Comparison of ENCODE assay signal across 14 cellular contexts in genomic region chr9:93089481-93089991, GRCh38. TPM values are rescaled to one million over a fixed set of nuclear protein-coding genes. Genes with fewer than 3 reads are reported as not detected.
DNase-seq lines count a peak whose midpoint lies in the region; ATAC-seq and TF ChIP-seq lines count a peak whose summit lies in the region.
"Had no signal": no experiment of that assay in that cellular context is flagged by ENCODE, and none has a peak within 500 bp of the region (broad histone marks: within the 10 kb centered on the region; RNA-seq: fewer than 3 reads in every experiment).

No MANE protein-coding gene starts in this region.

- POLR2A ChIA-PET in naive thymus-derived CD4-positive, alpha-beta T cell (lab: Charles Lee) = interaction anchor here (0.6 to 1.5 kb wide), 7 partner anchors 15 to 61 kb away, joined by 3 to 5 read pairs (median 4); no protein-coding TSS in a partner anchor

- H3K36me3 Mint-ChIP-seq in activated T-helper 2 cell treated with anti-CD3 and anti-CD28 coated beads, Interferon-gamma antibody, Interleukin-2, Interleukin-4, amounts not matched to agents 10 μg/mL and 5 μg/mL and 100 μg/mL, durations not matched to agents 14 hours and 24 hours and 36 hours (ENCODE audit: low read depth) = peaks cover 66% of the 10 kb centered on the region
- peaks cover 3 to 63% (median 21%) of the 10 kb centered on the region in 5 donors for H3K36me3 Mint-ChIP-seq in naive thymus-derived CD4-positive, alpha-beta T cell

- peak overlapping the region; percentile 29 for H3K27ac ChIP-seq in naive thymus-derived CD4-positive, alpha-beta T cell (ENCODE audit: low read depth, low read length)
- H3K27ac ChIP-seq in aorta (ENCODE audit: low read depth in 1 of 2, low read length in 2 of 2) = no peak overlapping the region
- H3K27ac ChIP-seq: epithelial cell of prostate had no signal

- no peak for ATAC-seq in Right ventricle myocardium inferior
- ATAC-seq in left ventricle myocardium superior = no peak
- no peak for ATAC-seq in naive thymus-derived CD4-positive, alpha-beta T cell
- no peak for ATAC-seq in aorta (ENCODE audit: low FRiP score)
- no peak for ATAC-seq in GM18870 (IDR thresholded peaks at IDR 0.05; ENCODE audit: unreplicated experiment)
- ATAC-seq: HCT116 had no signal

- H3K27me3 Mint-ChIP-seq in activated T-helper 2 cell treated with anti-CD3 and anti-CD28 coated beads, Interferon-gamma antibody, Interleukin-2, Interleukin-4, amounts not matched to agents 10 μg/mL and 5 μg/mL and 100 μg/mL, durations not matched to agents 14 hours and 24 hours and 36 hours (ENCODE audit: low read depth) = no peaks in the 10 kb centered on the region
- H3K27me3 Mint-ChIP-seq in naive thymus-derived CD4-positive, alpha-beta T cell = no peaks in the 10 kb centered on the region

- H3K36me3 ChIP-seq in naive thymus-derived CD4-positive, alpha-beta T cell (ENCODE audit: control insufficient read depth in 2 of 3, insufficient read depth in 3 of 3, low read length in 3 of 3) = peaks cover 0 to 39% (median 17%) of the 10 kb centered on the region in 3 experiments
- H3K36me3 ChIP-seq in aorta (ENCODE audit: control insufficient read depth in 1 of 2, insufficient read depth in 2 of 2, low read length in 1 of 2) = no peaks in the 10 kb centered on the region

- WGBS in aorta, 2 donors = 90 to 93% methylated on average over 12 of the region's 12 CpGs

- no peaks in the 10 kb centered on the region for H3K27me3 ChIP-seq in naive thymus-derived CD4-positive, alpha-beta T cell (ENCODE audit: control insufficient read depth in 2 of 2, insufficient read depth in 2 of 2, low read length in 2 of 2)
- no peaks in the 10 kb centered on the region for H3K27me3 ChIP-seq in aorta (ENCODE audit: control insufficient read depth in 1 of 2, insufficient read depth in 2 of 2, low read length in 1 of 2)

- CTCF ChIA-PET in naive thymus-derived CD4-positive, alpha-beta T cell (lab: Charles Lee) = interaction anchor here (1.6 kb wide), 1 partner anchor 86 kb away, joined by 3 read pairs; no protein-coding TSS in a partner anchor

- H3K4me3 Mint-ChIP-seq in activated T-helper 2 cell treated with anti-CD3 and anti-CD28 coated beads, Interferon-gamma antibody, Interleukin-2, Interleukin-4, amounts not matched to agents 10 μg/mL and 5 μg/mL and 100 μg/mL, durations not matched to agents 14 hours and 24 hours and 36 hours (ENCODE audit: low read depth) = no peak overlapping the region
- no peak overlapping the region for H3K4me3 Mint-ChIP-seq in naive thymus-derived CD4-positive, alpha-beta T cell
- H3K4me3 Mint-ChIP-seq: mesothelial cell of epicardium had no signal

- no peak overlapping the region for H3K4me3 ChIP-seq in naive thymus-derived CD4-positive, alpha-beta T cell (ENCODE audit: low read length)
- H3K4me3 ChIP-seq in aorta (ENCODE audit: low read length in 2 of 2) = no peak overlapping the region

- intact Hi-C loops in Right ventricle myocardium inferior (cut with DNase I) = no loop called here
- intact Hi-C loops in left ventricle myocardium superior (cut with micrococcal nuclease) = no loop called here
- intact Hi-C loops in activated T-helper 2 cell treated with anti-CD3 and anti-CD28 coated beads, Interferon-gamma antibody, Interleukin-2, Interleukin-4, amounts not matched to agents 10 μg/mL and 5 μg/mL and 100 μg/mL, durations not matched to agents 14 hours and 24 hours and 36 hours (cut with micrococcal nuclease) = no loop called here
- intact Hi-C loops in naive thymus-derived CD4-positive, alpha-beta T cell (cut with micrococcal nuclease) = no loop called here
- intact Hi-C loops in aorta (cut with DNase I) = no loop called here

- peak; percentile 25 for DNase-seq in Right ventricle myocardium inferior (ENCODE audit: missing footprints)
- DNase-seq in left ventricle myocardium superior = no peak
- no peak for DNase-seq in activated T-helper 2 cell treated with anti-CD3 and anti-CD28 coated beads, Interferon-gamma antibody, Interleukin-2, Interleukin-4, amounts not matched to agents 10 μg/mL and 5 μg/mL and 100 μg/mL, durations not matched to agents 14 hours and 24 hours and 36 hours (ENCODE audit: low spot score)
- peak in 1 of 9 donors; percentile 17 for DNase-seq in naive thymus-derived CD4-positive, alpha-beta T cell
- DNase-seq in aorta = peak; percentile 24 to 40
- DNase-seq in erythroblast (lab: John Stamatoyannopoulos, UW) = no peak
- DNase-seq: AML-193, DND-41, IMR-90 had no signal

- H3K4me1 ChIP-seq in naive thymus-derived CD4-positive, alpha-beta T cell (ENCODE audit: control insufficient read depth in 2 of 2, insufficient read depth in 2 of 2, low read length in 2 of 2) = peaks cover 15 to 18% of the 10 kb centered on the region in 2 donors
- no peaks in the 10 kb centered on the region for H3K4me1 ChIP-seq in aorta (ENCODE audit: control insufficient read depth in 1 of 2, insufficient read depth in 2 of 2, low read length in 2 of 2)

- no peaks in the 10 kb centered on the region for H3K9me3 ChIP-seq in naive thymus-derived CD4-positive, alpha-beta T cell (ENCODE audit: control insufficient read depth in 2 of 3, low read length in 3 of 3)
- H3K9me3 ChIP-seq in aorta (ENCODE audit: control insufficient read depth, low read length) = peaks cover 2% of the 10 kb centered on the region

- TF ChIP-seq POLR2A in erythroblast (IDR thresholded peaks at IDR 0.05; ENCODE audit: low read length) = no peak

- H3K27ac Mint-ChIP-seq in activated T-helper 2 cell treated with anti-CD3 and anti-CD28 coated beads, Interferon-gamma antibody, Interleukin-2, Interleukin-4, amounts not matched to agents 10 μg/mL and 5 μg/mL and 100 μg/mL, durations not matched to agents 14 hours and 24 hours and 36 hours = peak overlapping the region; percentile 34
- peak overlapping the region; percentile 52 to 94 (median 83) for H3K27ac Mint-ChIP-seq in naive thymus-derived CD4-positive, alpha-beta T cell
- H3K27ac Mint-ChIP-seq: mesothelial cell of epicardium had no signal

- H3K4me1 Mint-ChIP-seq in activated T-helper 2 cell treated with anti-CD3 and anti-CD28 coated beads, Interferon-gamma antibody, Interleukin-2, Interleukin-4, amounts not matched to agents 10 μg/mL and 5 μg/mL and 100 μg/mL, durations not matched to agents 14 hours and 24 hours and 36 hours (ENCODE audit: low read depth) = peaks cover 41% of the 10 kb centered on the region
- H3K4me1 Mint-ChIP-seq in naive thymus-derived CD4-positive, alpha-beta T cell = peaks cover 26 to 57% (median 51%) of the 10 kb centered on the region in 7 donors

- H3K9me3 Mint-ChIP-seq in activated T-helper 2 cell treated with anti-CD3 and anti-CD28 coated beads, Interferon-gamma antibody, Interleukin-2, Interleukin-4, amounts not matched to agents 10 μg/mL and 5 μg/mL and 100 μg/mL, durations not matched to agents 14 hours and 24 hours and 36 hours = peaks cover 29% of the 10 kb centered on the region
- peaks cover 0 to 21% (median 0%) of the 10 kb centered on the region in 11 donors for H3K9me3 Mint-ChIP-seq in naive thymus-derived CD4-positive, alpha-beta T cell

RNA-seq across cellular contexts. Expression of gene CARD19, which starts 6.5 kb away (rescaled TPM):
- total RNA-seq in Right ventricle myocardium inferior = 27.1 TPM
- 22.4 TPM for total RNA-seq in left ventricle myocardium superior
- total RNA-seq in activated T-helper 2 cell treated with anti-CD3 and anti-CD28 coated beads, Interferon-gamma antibody, Interleukin-2, Interleukin-4, amounts not matched to agents 10 μg/mL and 5 μg/mL and 100 μg/mL, durations not matched to agents 14 hours and 24 hours and 36 hours = 52.6 and 57.2 TPM in 2 replicates
- total RNA-seq in naive thymus-derived CD4-positive, alpha-beta T cell = 10 to 100 TPM; 43.0 to 90.0 (median 54.1) TPM
- polyA plus RNA-seq in naive thymus-derived CD4-positive, alpha-beta T cell = 10 to 100 TPM; 59.2 to 75.6 TPM
- 10 to 100 TPM; 47.7 to 50.5 TPM for total RNA-seq in aorta
- polyA plus RNA-seq in aorta = 10 to 100 TPM; 80.1 to 92.3 TPM

RNA-seq across cellular contexts. Expression of gene SUSD3, which starts 31.0 kb away (rescaled TPM):
- total RNA-seq in Right ventricle myocardium inferior = 1.7 TPM
- 0.87 TPM for total RNA-seq in left ventricle myocardium superior
- total RNA-seq in activated T-helper 2 cell treated with anti-CD3 and anti-CD28 coated beads, Interferon-gamma antibody, Interleukin-2, Interleukin-4, amounts not matched to agents 10 μg/mL and 5 μg/mL and 100 μg/mL, durations not matched to agents 14 hours and 24 hours and 36 hours = 29.7 and 36.4 TPM in 2 replicates
- 10 to 100 TPM; 62.8 to 83.5 (median 68.7) TPM for total RNA-seq in naive thymus-derived CD4-positive, alpha-beta T cell
- polyA plus RNA-seq in naive thymus-derived CD4-positive, alpha-beta T cell = 100 to 1,000 TPM; 186 to 315 TPM
- total RNA-seq in aorta = 10 to 100 TPM in 1 of 2 donors, 1 to 10 TPM in 1; 3.8 to 10.3 TPM
- polyA plus RNA-seq in aorta = 1 to 10 TPM; 2.6 to 5.0 TPM
- total RNA-seq: glomerular endothelial cell had no signal

RNA-seq across cellular contexts. Expression of gene NINJ1, which starts 44.5 kb away (rescaled TPM):
- total RNA-seq in Right ventricle myocardium inferior (55.5 TPM), left ventricle myocardium superior (46.8 TPM), aorta (10 to 100 TPM; 66.8 to 80.3 TPM)
- total RNA-seq in activated T-helper 2 cell treated with anti-CD3 and anti-CD28 coated beads, Interferon-gamma antibody, Interleukin-2, Interleukin-4, amounts not matched to agents 10 μg/mL and 5 μg/mL and 100 μg/mL, durations not matched to agents 14 hours and 24 hours and 36 hours = 113 and 114 TPM in 2 replicates
- total RNA-seq in naive thymus-derived CD4-positive, alpha-beta T cell = 100 to 1,000 TPM in 2 of 5 experiments, 10 to 100 TPM in 3; 30.7 to 163 (median 64.7) TPM
- polyA plus RNA-seq in naive thymus-derived CD4-positive, alpha-beta T cell = 100 to 1,000 TPM; 113 to 133 TPM
- 100 to 1,000 TPM in 1 of 2 donors, 10 to 100 TPM in 1; 46.7 to 113 TPM for polyA plus RNA-seq in aorta

Comparison
In these comparisons a context has a peak if more than half of its experiments do, and no peak if none do; other contexts are left out.
1. DNase-seq: peak in Right ventricle myocardium inferior (single experiment) and aorta (2 of 2); none in left ventricle myocardium superior (single experiment), activated T-helper 2 cell treated with anti-CD3 and anti-CD28 coated beads, Interferon-gamma antibody, Interleukin-2, Interleukin-4, amounts not matched to agents 10 μg/mL and 5 μg/mL and 100 μg/mL, durations not matched to agents 14 hours and 24 hours and 36 hours (single experiment) and erythroblast (0 of 2).